1 cellular context compared by ENCODE assay signal in genomic region chr6:42075159-42075838, GRCh38.
TF ChIP-seq lines count a peak whose summit lies in the region.

No MANE protein-coding gene starts in this region.

TF ChIP-seq in HepG2, 621 proteins besides CTCF, POLR2A, EP300 and RAD21 (continued from another document and continues in another):
- no peak for TF ChIP-seq MBD4 (IDR thresholded peaks at IDR 0.05; ENCODE audit: borderline replicate concordance, low read length)
- TF ChIP-seq, protein P1, sequence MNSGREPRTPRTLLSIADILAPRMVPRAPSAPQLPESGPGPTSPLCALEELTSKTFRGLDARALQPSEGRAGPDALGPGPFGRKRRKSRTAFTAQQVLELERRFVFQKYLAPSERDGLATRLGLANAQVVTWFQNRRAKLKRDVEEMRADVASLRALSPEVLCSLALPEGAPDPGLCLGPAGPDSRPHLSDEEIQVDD (CRISPR knock-in tag; IDR thresholded peaks at IDR 0.05; ENCODE audit: borderline replicate concordance), result no peak
- no peak for TF ChIP-seq ZNF563 (CRISPR knock-in tag; IDR thresholded peaks at IDR 0.05)
- TF ChIP-seq, protein P2, sequence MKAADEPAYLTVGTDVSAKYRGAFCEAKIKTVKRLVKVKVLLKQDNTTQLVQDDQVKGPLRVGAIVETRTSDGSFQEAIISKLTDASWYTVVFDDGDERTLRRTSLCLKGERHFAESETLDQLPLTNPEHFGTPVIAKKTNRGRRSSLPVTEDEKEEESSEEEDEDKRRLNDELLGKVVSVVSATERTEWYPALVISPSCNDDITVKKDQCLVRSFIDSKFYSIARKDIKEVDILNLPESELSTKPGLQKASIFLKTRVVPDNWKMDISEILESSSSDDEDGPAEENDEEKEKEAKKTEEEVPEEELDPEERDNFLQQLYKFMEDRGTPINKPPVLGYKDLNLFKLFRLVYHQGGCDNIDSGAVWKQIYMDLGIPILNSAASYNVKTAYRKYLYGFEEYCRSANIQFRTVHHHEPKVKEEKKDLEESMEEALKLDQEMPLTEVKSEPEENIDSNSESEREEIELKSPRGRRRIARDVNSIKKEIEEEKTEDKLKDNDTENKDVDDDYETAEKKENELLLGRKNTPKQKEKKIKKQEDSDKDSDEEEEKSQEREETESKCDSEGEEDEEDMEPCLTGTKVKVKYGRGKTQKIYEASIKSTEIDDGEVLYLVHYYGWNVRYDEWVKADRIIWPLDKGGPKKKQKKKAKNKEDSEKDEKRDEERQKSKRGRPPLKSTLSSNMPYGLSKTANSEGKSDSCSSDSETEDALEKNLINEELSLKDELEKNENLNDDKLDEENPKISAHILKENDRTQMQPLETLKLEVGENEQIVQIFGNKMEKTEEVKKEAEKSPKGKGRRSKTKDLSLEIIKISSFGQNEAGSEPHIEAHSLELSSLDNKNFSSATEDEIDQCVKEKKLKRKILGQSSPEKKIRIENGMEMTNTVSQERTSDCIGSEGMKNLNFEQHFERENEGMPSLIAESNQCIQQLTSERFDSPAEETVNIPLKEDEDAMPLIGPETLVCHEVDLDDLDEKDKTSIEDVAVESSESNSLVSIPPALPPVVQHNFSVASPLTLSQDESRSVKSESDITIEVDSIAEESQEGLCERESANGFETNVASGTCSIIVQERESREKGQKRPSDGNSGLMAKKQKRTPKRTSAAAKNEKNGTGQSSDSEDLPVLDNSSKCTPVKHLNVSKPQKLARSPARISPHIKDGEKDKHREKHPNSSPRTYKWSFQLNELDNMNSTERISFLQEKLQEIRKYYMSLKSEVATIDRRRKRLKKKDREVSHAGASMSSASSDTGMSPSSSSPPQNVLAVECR (CRISPR knock-in tag; IDR thresholded peaks at IDR 0.05; ENCODE audit: borderline replicate concordance), result no peak
- TF ChIP-seq ZFX (CRISPR knock-in tag; IDR thresholded peaks at IDR 0.05; ENCODE audit: low read depth), result no peak
- TF ChIP-seq CERS6 (CRISPR knock-in tag; IDR thresholded peaks at IDR 0.05), result no peak
- no peak for TF ChIP-seq HNRNPH1 (optimal IDR thresholded peaks at IDR 0.05; ENCODE audit: low read depth, low read length)
- no peak for TF ChIP-seq ZIK1 (CRISPR knock-in tag; IDR thresholded peaks at IDR 0.05; ENCODE audit: borderline replicate concordance, low read depth)
- no peak for TF ChIP-seq SIN3B (IDR thresholded peaks at IDR 0.05; ENCODE audit: low read length)
- no peak for TF ChIP-seq ZFY (CRISPR knock-in tag; IDR thresholded peaks at IDR 0.05)
- no peak for TF ChIP-seq TP53 (CRISPR knock-in tag; conservative IDR thresholded peaks at IDR 0.05)
- TF ChIP-seq ZNF33B (CRISPR knock-in tag; IDR thresholded peaks at IDR 0.05), result no peak
- no peak for TF ChIP-seq STAT5B (CRISPR knock-in tag; IDR thresholded peaks at IDR 0.05)
- TF ChIP-seq, protein P3, sequence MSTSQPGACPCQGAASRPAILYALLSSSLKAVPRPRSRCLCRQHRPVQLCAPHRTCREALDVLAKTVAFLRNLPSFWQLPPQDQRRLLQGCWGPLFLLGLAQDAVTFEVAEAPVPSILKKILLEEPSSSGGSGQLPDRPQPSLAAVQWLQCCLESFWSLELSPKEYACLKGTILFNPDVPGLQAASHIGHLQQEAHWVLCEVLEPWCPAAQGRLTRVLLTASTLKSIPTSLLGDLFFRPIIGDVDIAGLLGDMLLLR (CRISPR knock-in tag; IDR thresholded peaks at IDR 0.05), result no peak
- no peak for TF ChIP-seq ATF7 (IDR thresholded peaks at IDR 0.05)
- TF ChIP-seq ATF7 (CRISPR knock-in tag; IDR thresholded peaks at IDR 0.05), result no peak
- TF ChIP-seq, protein P4, sequence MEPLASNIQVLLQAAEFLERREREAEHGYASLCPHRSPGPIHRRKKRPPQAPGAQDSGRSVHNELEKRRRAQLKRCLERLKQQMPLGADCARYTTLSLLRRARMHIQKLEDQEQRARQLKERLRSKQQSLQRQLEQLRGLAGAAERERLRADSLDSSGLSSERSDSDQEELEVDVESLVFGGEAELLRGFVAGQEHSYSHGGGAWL (CRISPR knock-in tag; IDR thresholded peaks at IDR 0.05), result no peak
- TF ChIP-seq PTBP1 (IDR thresholded peaks at IDR 0.05; ENCODE audit: low read depth, low read length, poor library complexity, severe bottlenecking), result no peak
- TF ChIP-seq PPARG (CRISPR knock-in tag; conservative IDR thresholded peaks at IDR 0.05), result no peak
- no peak for TF ChIP-seq HNF1A (IDR thresholded peaks at IDR 0.05; ENCODE audit: low read depth)
- TF ChIP-seq HNF1A (CRISPR knock-in tag; IDR thresholded peaks at IDR 0.05; ENCODE audit: borderline replicate concordance), result no peak
- TF ChIP-seq CSRNP1 (CRISPR knock-in tag; IDR thresholded peaks at IDR 0.05), result no peak
- TF ChIP-seq, protein P5, sequence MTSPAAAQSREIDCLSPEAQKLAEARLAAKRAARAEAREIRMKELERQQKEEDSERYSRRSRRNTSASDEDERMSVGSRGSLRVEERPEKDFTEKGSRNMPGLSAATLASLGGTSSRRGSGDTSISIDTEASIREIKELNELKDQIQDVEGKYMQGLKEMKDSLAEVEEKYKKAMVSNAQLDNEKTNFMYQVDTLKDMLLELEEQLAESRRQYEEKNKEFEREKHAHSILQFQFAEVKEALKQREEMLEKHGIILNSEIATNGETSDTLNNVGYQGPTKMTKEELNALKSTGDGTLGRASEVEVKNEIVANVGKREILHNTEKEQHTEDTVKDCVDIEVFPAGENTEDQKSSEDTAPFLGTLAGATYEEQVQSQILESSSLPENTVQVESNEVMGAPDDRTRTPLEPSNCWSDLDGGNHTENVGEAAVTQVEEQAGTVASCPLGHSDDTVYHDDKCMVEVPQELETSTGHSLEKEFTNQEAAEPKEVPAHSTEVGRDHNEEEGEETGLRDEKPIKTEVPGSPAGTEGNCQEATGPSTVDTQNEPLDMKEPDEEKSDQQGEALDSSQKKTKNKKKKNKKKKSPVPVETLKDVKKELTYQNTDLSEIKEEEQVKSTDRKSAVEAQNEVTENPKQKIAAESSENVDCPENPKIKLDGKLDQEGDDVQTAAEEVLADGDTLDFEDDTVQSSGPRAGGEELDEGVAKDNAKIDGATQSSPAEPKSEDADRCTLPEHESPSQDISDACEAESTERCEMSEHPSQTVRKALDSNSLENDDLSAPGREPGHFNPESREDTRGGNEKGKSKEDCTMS (CRISPR knock-in tag; conservative IDR thresholded peaks at IDR 0.05), result no peak
- TF ChIP-seq, protein P6, sequence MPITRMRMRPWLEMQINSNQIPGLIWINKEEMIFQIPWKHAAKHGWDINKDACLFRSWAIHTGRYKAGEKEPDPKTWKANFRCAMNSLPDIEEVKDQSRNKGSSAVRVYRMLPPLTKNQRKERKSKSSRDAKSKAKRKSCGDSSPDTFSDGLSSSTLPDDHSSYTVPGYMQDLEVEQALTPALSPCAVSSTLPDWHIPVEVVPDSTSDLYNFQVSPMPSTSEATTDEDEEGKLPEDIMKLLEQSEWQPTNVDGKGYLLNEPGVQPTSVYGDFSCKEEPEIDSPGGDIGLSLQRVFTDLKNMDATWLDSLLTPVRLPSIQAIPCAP (CRISPR knock-in tag; IDR thresholded peaks at IDR 0.05; ENCODE audit: low read depth), result no peak
- no peak for TF ChIP-seq BCL6 (CRISPR knock-in tag; IDR thresholded peaks at IDR 0.05)
- no peak for TF ChIP-seq HNRNPK (IDR thresholded peaks at IDR 0.05; ENCODE audit: low read depth, low read length, poor library complexity, severe bottlenecking)
- 0 out of 2 replicates have a peak, but pooled peaks have one; percentile 33 for TF ChIP-seq RXRB (CRISPR knock-in tag; IDR thresholded peaks at IDR 0.05; ENCODE audit: borderline replicate concordance)
- TF ChIP-seq THAP7 (CRISPR knock-in tag; IDR thresholded peaks at IDR 0.05), result no peak
- TF ChIP-seq, protein P7, sequence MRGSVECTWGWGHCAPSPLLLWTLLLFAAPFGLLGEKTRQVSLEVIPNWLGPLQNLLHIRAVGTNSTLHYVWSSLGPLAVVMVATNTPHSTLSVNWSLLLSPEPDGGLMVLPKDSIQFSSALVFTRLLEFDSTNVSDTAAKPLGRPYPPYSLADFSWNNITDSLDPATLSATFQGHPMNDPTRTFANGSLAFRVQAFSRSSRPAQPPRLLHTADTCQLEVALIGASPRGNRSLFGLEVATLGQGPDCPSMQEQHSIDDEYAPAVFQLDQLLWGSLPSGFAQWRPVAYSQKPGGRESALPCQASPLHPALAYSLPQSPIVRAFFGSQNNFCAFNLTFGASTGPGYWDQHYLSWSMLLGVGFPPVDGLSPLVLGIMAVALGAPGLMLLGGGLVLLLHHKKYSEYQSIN (CRISPR knock-in tag; IDR thresholded peaks at IDR 0.05; ENCODE audit: borderline replicate concordance), result no peak
- no peak for TF ChIP-seq SATB2 (CRISPR knock-in tag; IDR thresholded peaks at IDR 0.05)
- no peak for TF ChIP-seq BRD4 (CRISPR knock-in tag; IDR thresholded peaks at IDR 0.05)
- TF ChIP-seq JARID2 (CRISPR knock-in tag; IDR thresholded peaks at IDR 0.05; ENCODE audit: insufficient replicate concordance), result no peak
- TF ChIP-seq ZNF547 (CRISPR knock-in tag; IDR thresholded peaks at IDR 0.05), result no peak
- no peak for TF ChIP-seq DRAP1 (CRISPR knock-in tag; IDR thresholded peaks at IDR 0.05)
- no peak for TF ChIP-seq ATF1 (CRISPR knock-in tag; IDR thresholded peaks at IDR 0.05)
- no peak for TF ChIP-seq ZKSCAN5 (CRISPR knock-in tag; IDR thresholded peaks at IDR 0.05)
- TF ChIP-seq EED (CRISPR knock-in tag; IDR thresholded peaks at IDR 0.05), result 0 out of 2 replicates have a peak, but pooled peaks have one; percentile 49
- TF ChIP-seq, protein P8, sequence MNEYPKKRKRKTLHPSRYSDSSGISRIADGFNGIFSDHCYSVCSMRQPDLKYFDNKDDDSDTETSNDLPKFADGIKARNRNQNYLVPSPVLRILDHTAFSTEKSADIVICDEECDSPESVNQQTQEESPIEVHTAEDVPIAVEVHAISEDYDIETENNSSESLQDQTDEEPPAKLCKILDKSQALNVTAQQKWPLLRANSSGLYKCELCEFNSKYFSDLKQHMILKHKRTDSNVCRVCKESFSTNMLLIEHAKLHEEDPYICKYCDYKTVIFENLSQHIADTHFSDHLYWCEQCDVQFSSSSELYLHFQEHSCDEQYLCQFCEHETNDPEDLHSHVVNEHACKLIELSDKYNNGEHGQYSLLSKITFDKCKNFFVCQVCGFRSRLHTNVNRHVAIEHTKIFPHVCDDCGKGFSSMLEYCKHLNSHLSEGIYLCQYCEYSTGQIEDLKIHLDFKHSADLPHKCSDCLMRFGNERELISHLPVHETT (CRISPR knock-in tag; conservative IDR thresholded peaks at IDR 0.05), result no peak
- TF ChIP-seq HNRNPLL (IDR thresholded peaks at IDR 0.05; ENCODE audit: low read depth, low read length, poor library complexity, severe bottlenecking), result no peak
- no peak for TF ChIP-seq ZNF441 (CRISPR knock-in tag; IDR thresholded peaks at IDR 0.05; ENCODE audit: borderline replicate concordance)
- TF ChIP-seq KMT2B (CRISPR knock-in tag; IDR thresholded peaks at IDR 0.05), result no peak
- TF ChIP-seq HNRNPL (IDR thresholded peaks at IDR 0.05; ENCODE audit: low read depth, low read length), result no peak
- no peak for TF ChIP-seq KLF9 (CRISPR knock-in tag; IDR thresholded peaks at IDR 0.05; ENCODE audit: low read depth)
- no peak for TF ChIP-seq ZNF577 (CRISPR knock-in tag; IDR thresholded peaks at IDR 0.05; ENCODE audit: borderline replicate concordance, low read depth)
